13 cellular contexts compared by ENCODE assay signal in genomic region chrX:46582325-46582724, GRCh38. TPM values are rescaled to one million over a fixed set of nuclear protein-coding genes. Genes with fewer than 3 reads are reported as not detected.
DNase-seq lines count a peak whose midpoint lies in the region; ATAC-seq, FAIRE-seq and TF ChIP-seq lines count a peak whose summit lies in the region.
"Had no signal": no experiment of that assay in that cellular context is flagged by ENCODE, and none has a peak within 500 bp of the region (broad histone marks: within the 10 kb centered on the region; RNA-seq: fewer than 3 reads in every experiment).

No MANE protein-coding gene starts in this region.

- POLR2A ChIA-PET in GM10248 (lab: Yijun Ruan, JAX), result no interaction called here

- H3K4me2 ChIP-seq in keratinocyte (ENCODE audit: control insufficient read depth, extremely low read depth, insufficient read depth, low read depth, low read length), result peak overlapping the region; percentile 80

- ATAC-seq in left ventricle myocardium superior (no peak), HG03196 (IDR thresholded peaks at IDR 0.05; ENCODE audit: unreplicated experiment) (no peak), HG03095 (IDR thresholded peaks at IDR 0.05; ENCODE audit: unreplicated experiment) (no peak), esophagus mucosa (no peak)

- TF ChIP-seq POLR2A in breast epithelium (IDR thresholded peaks at IDR 0.05), result no peak

- H3K9me3 ChIP-seq in right atrium auricular region (no peaks in the 10 kb centered on the region), breast epithelium (no peaks in the 10 kb centered on the region), keratinocyte (ENCODE audit: control insufficient read depth, low read depth, low read length) (no peaks in the 10 kb centered on the region)

- H3K27ac ChIP-seq in right atrium auricular region (peak overlapping the region; percentile 12 to 63), breast epithelium (peak overlapping the region; percentile 51 to 52), keratinocyte (ENCODE audit: control insufficient read depth, insufficient read depth, low read length) (peak overlapping the region; percentile 85)

- no peaks in the 10 kb centered on the region for H3K9me1 ChIP-seq in keratinocyte (ENCODE audit: control insufficient read depth, extremely low read depth, insufficient read depth, low read length)

- TF ChIP-seq CTCF in right atrium auricular region (IDR thresholded peaks at IDR 0.05) (no peak), breast epithelium (IDR thresholded peaks at IDR 0.05) (no peak), keratinocyte (optimal IDR thresholded peaks at IDR 0.05 in 1 of 3, IDR thresholded peaks at IDR 0.05 in 1 of 3, conservative IDR thresholded peaks at IDR 0.05 in 1 of 3; ENCODE audit: extremely low read depth in 1 of 3, insufficient read depth in 2 of 3, low read length in 3 of 3) (no peak), GM10248 (IDR thresholded peaks at IDR 0.05; ENCODE audit: control extremely low read depth, extremely low read depth, low read depth, missing control alignments) (no peak)

- dilution Hi-C loops in keratinocyte (cut with MboI; ENCODE audit: extremely low pct_ligation_motif_present, low sequenced_read_pairs), result no loop called here

- DNase-seq in right atrium auricular region (ENCODE audit: low spot score), result no peak
- DNase-seq in left ventricle myocardium superior, result no peak
- DNase-seq in breast epithelium (ENCODE audit: low spot score in 2 of 2), result no peak
- peak; percentile 15 for DNase-seq in keratinocyte (ENCODE audit: low read depth, low spot score)
- DNase-seq in GM10248 (ENCODE audit: extremely low spot score), result no peak
- DNase-seq: activated CD4-positive, alpha-beta T cell treated with anti-CD3 and anti-CD28 coated beads, Interleukin-2, amount 50 U/mL, for 1 hour; activated effector memory CD4-positive, alpha-beta T cell treated with Interleukin-2 at 50 U/mL for 16 hours; DND-41; NCI-H2029 treated with DMSO at 0.1 percent for 48 hours; substantia nigra had no signal

- intact Hi-C loops in left ventricle myocardium superior (cut with micrococcal nuclease) (no loop called here), breast epithelium (cut with DNase I; ENCODE audit: low total_unique reads) (no loop called here)

- no peaks in the 10 kb centered on the region for H3K79me2 ChIP-seq in keratinocyte (ENCODE audit: control insufficient read depth, insufficient read depth, low read length)

- H3K4me3 ChIP-seq in right atrium auricular region, result no peak overlapping the region
- no peak overlapping the region for H3K4me3 ChIP-seq in breast epithelium
- H3K4me3 ChIP-seq in keratinocyte (ENCODE audit: control insufficient read depth in 2 of 3, extremely low read depth in 1 of 3, insufficient read depth in 2 of 3, low read depth in 1 of 3, low read length in 3 of 3), result peak overlapping the region in 1 of 3 experiments; percentile 53

- H3K27me3 ChIP-seq in right atrium auricular region (no peaks in the 10 kb centered on the region), breast epithelium (peaks cover 0 to 21% of the 10 kb centered on the region in 2 donors), keratinocyte (ENCODE audit: control insufficient read depth, extremely low read depth, insufficient read depth, low read length) (no peaks in the 10 kb centered on the region)

- H3K4me1 ChIP-seq in right atrium auricular region (peaks cover 0 to 21% of the 10 kb centered on the region in 2 donors), breast epithelium (no peaks in the 10 kb centered on the region), keratinocyte (ENCODE audit: control insufficient read depth, extremely low read depth, insufficient read depth, low read length) (peaks cover 20% of the 10 kb centered on the region)

- H3K36me3 ChIP-seq in right atrium auricular region (no peaks in the 10 kb centered on the region), breast epithelium (no peaks in the 10 kb centered on the region), keratinocyte (ENCODE audit: control insufficient read depth in 2 of 2, extremely low read depth in 1 of 2, insufficient read depth in 2 of 2, low read length in 2 of 2) (no peaks in the 10 kb centered on the region)

- H3K9ac ChIP-seq in keratinocyte (ENCODE audit: control insufficient read depth, extremely low read depth, insufficient read depth, low read length), result peak overlapping the region; percentile 61

- H2AFZ ChIP-seq in keratinocyte (ENCODE audit: control insufficient read depth, low read length), result no peak overlapping the region

- H4K20me1 ChIP-seq in keratinocyte (ENCODE audit: control insufficient read depth, extremely low read depth, insufficient read depth, low read length), result no peaks in the 10 kb centered on the region

- CTCF ChIA-PET in GM10248 (lab: Yijun Ruan, JAX), result no interaction called here

- FAIRE-seq in keratinocyte (lab: Jason Lieb, UNC), result peak; percentile 53

RNA-seq across cellular contexts. Expression of gene CHST7, which starts 8.8 kb away (rescaled TPM):
- total RNA-seq in right atrium auricular region, result 10 to 100 TPM; 33.6 to 50.5 TPM
- total RNA-seq in left ventricle myocardium superior, result 13.8 TPM
- 10 to 100 TPM in 2 of 3 donors, 1 to 10 TPM in 1; 7.5 to 81.6 (median 10.8) TPM for total RNA-seq in breast epithelium
- polyA plus RNA-seq in keratinocyte, result 0.26 to 0.39 TPM (median 0.27 TPM) in 3 replicates
- 0.64 TPM for polyA plus RNA-seq in keratinocyte (2011; ENCODE audit: low read depth)
- 0.21 and 0.26 TPM in 2 replicates for polyA plus RNA-seq in keratinocyte (2011; cell fraction: cytosol; rRNA removed)
- polyA plus RNA-seq in keratinocyte (2011; cell fraction: nucleus; rRNA removed), result 0.28 and 0.33 TPM in 2 replicates
- polyA plus RNA-seq in keratinocyte (2012; ENCODE audit: low replicate concordance), result 0.59 and 0.66 TPM in 2 replicates
- 0.72 TPM in 1 of 3 replicates, not detected in the others for polyA minus RNA-seq in keratinocyte
- 0.77 TPM for polyA minus RNA-seq in keratinocyte (2011; cell fraction: cytosol; rRNA and poly(A)+ RNA removed)
- polyA minus RNA-seq in keratinocyte (2011; cell fraction: nucleus; rRNA and poly(A)+ RNA removed), result 0.54 and 0.74 TPM in 2 replicates
- total RNA-seq in esophagus mucosa, result 0.96 TPM

RNA-seq across cellular contexts. Expression of gene ZNF674, which starts 37.1 kb away (rescaled TPM):
- total RNA-seq in right atrium auricular region (1 to 10 TPM; 2.4 to 2.9 TPM), left ventricle myocardium superior (3.0 TPM), breast epithelium (1 to 10 TPM; 2.6 to 7.3 (median 3.8) TPM), esophagus mucosa (3.6 TPM)
- polyA plus RNA-seq in keratinocyte, result 1.4 to 2.7 TPM (median 2.1 TPM) in 3 replicates
- 1.4 TPM for polyA plus RNA-seq in keratinocyte (2011; ENCODE audit: low read depth)
- 0.66 and 1.0 TPM in 2 replicates for polyA plus RNA-seq in keratinocyte (2011; cell fraction: cytosol; rRNA removed)
- polyA plus RNA-seq in keratinocyte (2011; cell fraction: nucleus; rRNA removed), result 2.4 and 3.3 TPM in 2 replicates
- polyA plus RNA-seq in keratinocyte (2012; ENCODE audit: low replicate concordance), result 1.6 and 2.0 TPM in 2 replicates
- polyA minus RNA-seq in keratinocyte, result 3.6 to 6.8 TPM (median 5.7 TPM) in 3 replicates
- polyA minus RNA-seq in keratinocyte (2011; cell fraction: cytosol; rRNA and poly(A)+ RNA removed), result 2.3 TPM
- 3.2 and 5.8 TPM in 2 replicates for polyA minus RNA-seq in keratinocyte (2011; cell fraction: nucleus; rRNA and poly(A)+ RNA removed)
